Comparison of ENCODE assay signal across 8 cellular contexts in genomic region chr12:31324116-31324844, GRCh38. TPM values are rescaled to one million over a fixed set of nuclear protein-coding genes. Genes with fewer than 3 reads are reported as not detected.
DNase-seq lines count a peak whose midpoint lies in the region; ATAC-seq lines count a peak whose summit lies in the region.

No MANE protein-coding gene starts in this region.

- H3K4me3 Mint-ChIP-seq in activated CD4-positive, alpha-beta memory T cell treated with anti-CD3 and anti-CD28 coated beads for 36 hours: peak overlapping the region; percentile 100

- POLR2A ChIA-PET in activated CD4-positive, alpha-beta memory T cell treated with anti-CD3 and anti-CD28 coated beads for 36 hours (lab: Charles Lee): no interaction called here

- no peaks in the 10 kb centered on the region for H3K9me3 Mint-ChIP-seq in activated CD4-positive, alpha-beta memory T cell treated with anti-CD3 and anti-CD28 coated beads for 36 hours

- intact Hi-C loops in activated CD4-positive, alpha-beta memory T cell treated with anti-CD3 and anti-CD28 coated beads for 36 hours (cut with micrococcal nuclease): loop anchor here (5.0 to 10.0 kb wide), 6 partner anchors 252 to 1939 kb away; partner anchors contain the start of genes AMN1, DDX11, DNM1L and ERGIC2

- peak overlapping the region; percentile 99 for H3K27ac Mint-ChIP-seq in activated CD4-positive, alpha-beta memory T cell treated with anti-CD3 and anti-CD28 coated beads for 36 hours

- CTCF ChIA-PET in activated CD4-positive, alpha-beta memory T cell treated with anti-CD3 and anti-CD28 coated beads for 36 hours (lab: Charles Lee): no interaction called here

- DNase-seq in NCI-H2196 (lab: John Stamatoyannopoulos, UW; ENCODE audit: unreplicated experiment) (peak; percentile 79), NCI-H2196 treated with DMSO at 0.1 percent for 48 hours (lab: John Stamatoyannopoulos, UW; ENCODE audit: unreplicated experiment) (no peak), NCI-H345 treated with DMSO at 0.1 percent for 48 hours (lab: John Stamatoyannopoulos, UW; ENCODE audit: unreplicated experiment) (peak; percentile 24), ecto neural progenitor cell (ENCODE audit: low spot score) (peak; percentile 86), medulla oblongata (ENCODE audit: extremely low spot score) (peak; percentile 43)
- DNase-seq in activated CD4-positive, alpha-beta memory T cell treated with anti-CD3 and anti-CD28 coated beads for 36 hours: peak; percentile 78
- peak; percentile 49 for DNase-seq in stimulated activated CD8-positive, alpha-beta memory T cell treated with anti-CD3 and anti-CD28 coated beads, Interleukin-12 subunit alpha, Interleukin-12 subunit beta, amount 100 ng/mL, for 1 hour (ENCODE audit: low read depth)

- H3K36me3 Mint-ChIP-seq in activated CD4-positive, alpha-beta memory T cell treated with anti-CD3 and anti-CD28 coated beads for 36 hours: peaks cover 27% of the 10 kb centered on the region

- ATAC-seq in HG02870 (IDR thresholded peaks at IDR 0.05; ENCODE audit: unreplicated experiment): peak; percentile 29

- peaks cover 2% of the 10 kb centered on the region for H3K27me3 Mint-ChIP-seq in activated CD4-positive, alpha-beta memory T cell treated with anti-CD3 and anti-CD28 coated beads for 36 hours

- peaks cover 42% of the 10 kb centered on the region for H3K4me1 Mint-ChIP-seq in activated CD4-positive, alpha-beta memory T cell treated with anti-CD3 and anti-CD28 coated beads for 36 hours (ENCODE audit: low read depth)

RNA-seq across cellular contexts. Expression of gene SINHCAF, which starts 1.7 kb away (rescaled TPM):
- total RNA-seq in activated CD4-positive, alpha-beta memory T cell treated with anti-CD3 and anti-CD28 coated beads for 36 hours: 100 to 1,000 TPM; 181 to 186 TPM
